9 cellular contexts compared by ENCODE assay signal in genomic region chr11:32706985-32707736, GRCh38.
A peak's percentile ranks its signal among the peaks of the same experiment; 100 is the strongest.
DNase-seq lines count a peak whose midpoint lies in the region; ATAC-seq, FAIRE-seq and TF ChIP-seq lines count a peak whose summit lies in the region.
"Had no signal": no experiment of that assay in that cellular context is flagged by ENCODE, and none has a peak within 500 bp of the region (broad histone marks: within the 10 kb centered on the region; RNA-seq: fewer than 3 reads in every experiment).

No MANE protein-coding gene starts in this region.

- 0 out of 4 replicates have a peak, but pooled peaks of 1 of the 2 experiments have one; percentile 25 for TF ChIP-seq EP300 in GM12878 (IDR thresholded peaks at IDR 0.05; ENCODE audit: borderline replicate concordance in 1 of 2, control insufficient read depth in 1 of 2, low read depth in 2 of 2, low read length in 2 of 2)

- H3K9me3 ChIP-seq in GM12878 (replicated peaks; ENCODE audit: control insufficient read depth, insufficient read depth, low read length) = no peaks in the 10 kb centered on the region; the same call in 1 of the 3 replicates
- H3K9me3 ChIP-seq in left ventricle myocardium inferior (replicated peaks) = peaks cover 22% of the 10 kb centered on the region
- H3K9me3 ChIP-seq: right lobe of liver had no signal

- no TSS peak for BruUV-seq in GM12878 (replicated peaks; lab: Mats Ljungman, UMichigan)

- 55% methylated on average over 7 of the region's 7 CpGs for WGBS in GM12878 (ENCODE audit: insufficient coverage, insufficient replicate concordance, low lambda C conversion rate, missing lambda C conversion rate)

- H4K20me1 ChIP-seq in GM12878 (ENCODE audit: control insufficient read depth, insufficient read depth) = no peaks in the 10 kb centered on the region

- in situ Hi-C loops in GM12878 (cut with MboI) = no loop called here

- intact Hi-C loops in GM12878 (cut with micrococcal nuclease; ENCODE audit: unreplicated experiment) (no loop called here), left ventricle myocardium inferior (cut with micrococcal nuclease) (no loop called here)

- no peak overlapping the region for H3K4me3 ChIP-seq in GM12878
- no peak overlapping the region for H3K4me3 ChIP-seq in left ventricle myocardium inferior
- H3K4me3 ChIP-seq: right lobe of liver had no signal

- TF ChIP-seq POLR2A in GM12878 (IDR thresholded peaks at IDR 0.05; ENCODE audit: low read depth, low read length) = no peak

- RAD21 ChIA-PET in GM12878 (lab: Charles Lee; ENCODE audit: unreplicated experiment) = interaction anchor here (1.8 kb wide), 1 partner anchor 10 kb away, joined by 5 read pairs; no protein-coding TSS in a partner anchor

- H3K36me3 ChIP-seq in GM12878 (ENCODE audit: control insufficient read depth in 2 of 2, insufficient read depth in 2 of 2, low read length in 1 of 2) = no peaks in the 10 kb centered on the region
- no peaks in the 10 kb centered on the region for H3K36me3 ChIP-seq in left ventricle myocardium inferior
- H3K36me3 ChIP-seq: right lobe of liver had no signal

- TF ChIP-seq CTCF in 22Rv1 (IDR thresholded peaks at IDR 0.05) (no peak), GM12878 (IDR thresholded peaks at IDR 0.05 in 2 of 3, conservative IDR thresholded peaks at IDR 0.05 in 1 of 3; ENCODE audit: control insufficient read depth in 2 of 3, extremely low read depth in 1 of 3, insufficient read depth in 1 of 3, low read depth in 3 of 3, low read length in 3 of 3) (no peak), left ventricle myocardium inferior (IDR thresholded peaks at IDR 0.05; ENCODE audit: borderline replicate concordance) (no peak)

- no peaks in the 10 kb centered on the region for H3K27me3 ChIP-seq in GM12878 (replicated peaks in 1 of 2; ENCODE audit: control insufficient read depth in 2 of 2, insufficient read depth in 2 of 2, low read length in 1 of 2)
- peaks cover 9% of the 10 kb centered on the region for H3K27me3 ChIP-seq in left ventricle myocardium inferior (ENCODE audit: low read depth)
- H3K27me3 ChIP-seq: right lobe of liver had no signal

- H2AFZ ChIP-seq in GM12878 (ENCODE audit: control insufficient read depth, low read depth, low read length) = no peak overlapping the region

- DNase-seq in GM12878 (ENCODE audit: low read depth, low spot score) = peak; percentile 5
- no peak for DNase-seq in NCI-H345 (lab: John Stamatoyannopoulos, UW)
- DNase-seq in activated CD4-positive, alpha-beta T cell treated with anti-CD3 and anti-CD28 coated beads for 4 hours = no peak
- no peak for DNase-seq in left ventricle myocardium inferior
- no peak for DNase-seq in HEK293T (ENCODE audit: extremely low spot score)
- DNase-seq: right lobe of liver had no signal

- H3K4me2 ChIP-seq in GM12878 (ENCODE audit: control insufficient read depth, insufficient read depth) = no peak overlapping the region

- no peaks in the 10 kb centered on the region for H3K79me2 ChIP-seq in GM12878 (ENCODE audit: control insufficient read depth, insufficient read depth, low read length)

- POLR2A ChIA-PET in GM12878 (lab: Charles Lee) (no interaction called here), HEK293T (lab: Yijun Ruan, JAX) (no interaction called here)

- peaks cover 3% of the 10 kb centered on the region; the same call in 1 of the 2 replicates for H3K4me1 ChIP-seq in GM12878 (ENCODE audit: control insufficient read depth, insufficient read depth, low read length)
- H3K4me1 ChIP-seq in left ventricle myocardium inferior = no peaks in the 10 kb centered on the region
- H3K4me1 ChIP-seq: right lobe of liver had no signal

- peak; percentile 44 for FAIRE-seq in GM12878 (lab: Jason Lieb, UNC)

- CTCF ChIA-PET in GM12878 (lab: Yijun Ruan, JAX) = interaction anchor here (0.8 to 1.0 kb wide), 3 partner anchors 12 to 385 kb away, joined by 3 to 5 read pairs (median 3); no protein-coding TSS in a partner anchor
- CTCF ChIA-PET in HEK293T (lab: Yijun Ruan, JAX) = no interaction called here

- TF ChIP-seq RAD21 in GM12878 (IDR thresholded peaks at IDR 0.05; ENCODE audit: insufficient read depth, low read depth, low read length) = no peak

- no peak overlapping the region for H3K9ac ChIP-seq in GM12878 (ENCODE audit: control insufficient read depth, insufficient read depth, low read length)

- ATAC-seq in GM19025 (IDR thresholded peaks at IDR 0.05; ENCODE audit: low read depth, unreplicated experiment) (peak; percentile 74), HG03342 (IDR thresholded peaks at IDR 0.05; ENCODE audit: unreplicated experiment) (peak; percentile 98), GM12878 (peak; percentile 99)

- SMC1A ChIA-PET in GM12878 (lab: Charles Lee; ENCODE audit: uncharacterized antibody, unreplicated experiment) = interaction anchor here (1.1 to 1.4 kb wide), 3 partner anchors 9 to 63 kb away, joined by 3 to 10 read pairs (median 3); no protein-coding TSS in a partner anchor

- H3K27ac ChIP-seq in 22Rv1 (peak overlapping the region; percentile 44), GM12878 (ENCODE audit: control insufficient read depth, insufficient read depth) (no peak overlapping the region), left ventricle myocardium inferior (replicated peaks) (no peak overlapping the region)
- H3K27ac ChIP-seq: right lobe of liver had no signal

TF ChIP-seq in GM12878, 131 proteins besides CTCF, POLR2A, EP300 and RAD21 (continues in another document):
- TF ChIP-seq CREB1 (IDR thresholded peaks at IDR 0.05; ENCODE audit: low read depth) (no peak), HDGF (IDR thresholded peaks at IDR 0.05) (no peak), SKIL (IDR thresholded peaks at IDR 0.05; ENCODE audit: low read depth, poor library complexity, severe bottlenecking) (no peak), IRF4 (IDR thresholded peaks at IDR 0.05; ENCODE audit: low read depth, low read length) (no peak), NR2C1 (IDR thresholded peaks at IDR 0.05) (no peak), NFIC (IDR thresholded peaks at IDR 0.05; ENCODE audit: low read depth, low read length) (peak; percentile 74; the same call in 1 of the 2 replicates), HDAC6 (IDR thresholded peaks at IDR 0.05; ENCODE audit: unreplicated experiment) (no peak), BMI1 (IDR thresholded peaks at IDR 0.05; ENCODE audit: borderline replicate concordance) (no peak)

TF ChIP-seq in HEK293T, 16 proteins besides CTCF, POLR2A, EP300 and RAD21:
- TF ChIP-seq PKNOX1 (IDR thresholded peaks at IDR 0.05) (no peak), FOXK2 (IDR thresholded peaks at IDR 0.05) (no peak), LEF1 (IDR thresholded peaks at IDR 0.05; ENCODE audit: borderline replicate concordance) (no peak), L3MBTL2 (conservative IDR thresholded peaks at IDR 0.05) (no peak), ZNF384 (IDR thresholded peaks at IDR 0.05) (no peak), ELF4 (IDR thresholded peaks at IDR 0.05) (no peak), BHLHE40 (IDR thresholded peaks at IDR 0.05; ENCODE audit: borderline replicate concordance) (no peak), FOXM1 (IDR thresholded peaks at IDR 0.05; ENCODE audit: borderline replicate concordance) (no peak), CTBP1 (IDR thresholded peaks at IDR 0.05; ENCODE audit: borderline replicate concordance) (no peak), SUZ12 (IDR thresholded peaks at IDR 0.05) (no peak), TARDBP (IDR thresholded peaks at IDR 0.05) (no peak), HDGF (IDR thresholded peaks at IDR 0.05; ENCODE audit: borderline replicate concordance) (no peak), ARNT (IDR thresholded peaks at IDR 0.05) (no peak), FOXA1 (IDR thresholded peaks at IDR 0.05) (no peak), NFRKB (IDR thresholded peaks at IDR 0.05) (no peak)
